In the genomic region with DNA sequence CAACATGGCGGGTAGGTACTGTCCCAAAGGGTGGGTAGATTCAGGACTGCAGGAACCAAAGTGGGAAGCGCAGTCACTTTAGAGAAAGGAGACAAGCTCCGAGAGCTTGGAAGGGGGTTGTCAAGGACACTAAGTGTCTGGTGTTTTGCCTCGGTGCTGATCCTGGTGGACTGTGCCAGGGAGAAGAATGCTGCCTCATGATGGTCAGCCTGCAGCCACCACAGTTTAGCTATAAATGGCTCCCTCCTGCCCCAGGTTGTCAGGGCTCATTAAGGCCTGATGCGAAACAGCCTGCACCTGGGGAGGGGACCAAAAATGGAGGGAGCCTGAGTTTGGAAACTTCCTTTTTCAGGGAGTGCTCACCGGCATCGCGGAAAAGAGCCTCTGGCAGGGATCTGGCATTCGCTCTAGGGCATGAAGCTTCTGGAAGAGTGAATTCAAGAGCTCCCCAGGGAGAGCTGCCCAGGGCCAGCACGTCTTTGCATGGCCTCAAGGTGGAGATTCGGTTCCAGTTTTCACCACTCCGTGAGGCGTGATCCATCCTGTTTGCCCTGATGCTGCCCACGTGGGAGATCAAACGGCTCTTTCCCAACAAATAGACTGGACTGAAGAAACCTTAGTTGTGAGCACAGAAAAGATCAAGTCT, we compare ENCODE assay signal across 14 cellular contexts.
DNase-seq lines count a peak whose midpoint lies in the region; ATAC-seq, FAIRE-seq and TF ChIP-seq lines count a peak whose summit lies in the region.
"Had no signal": no experiment of that assay in that cellular context is flagged by ENCODE, and none has a peak within 500 bp of the region (broad histone marks: within the 10 kb centered on the region; RNA-seq: fewer than 3 reads in every experiment).

No MANE protein-coding gene starts in this region.

- no peaks in the 10 kb centered on the region for H3K23me2 ChIP-seq in H1 (ENCODE audit: low read depth, low read length)

- no peak overlapping the region for H3K18ac ChIP-seq in H1 (ENCODE audit: extremely low read depth, low read length)

- H2BK120ac ChIP-seq in H1 (replicated peaks; ENCODE audit: low read depth, low read length) = no peak overlapping the region

- H4K8ac ChIP-seq in H1 (ENCODE audit: extremely low read depth, insufficient read depth, low read length) = 0 out of 2 replicates have a peak overlapping the region, but pooled peaks have one; percentile 68

- TF ChIP-seq EP300 in H1 (IDR thresholded peaks at IDR 0.05; ENCODE audit: borderline replicate concordance in 1 of 2, low read depth in 2 of 2, low read length in 2 of 2) = no peak

- H3K4me1 Mint-ChIP-seq in nephron progenitor cell = peaks cover 49% of the 10 kb centered on the region

- no peaks in the 10 kb centered on the region; the same call in 1 of the 2 replicates for H3K36me3 ChIP-seq in H7 (replicated peaks; ENCODE audit: control insufficient read depth, insufficient read depth, low read length)
- H3K36me3 ChIP-seq in H1 (ENCODE audit: control insufficient read depth in 2 of 4, insufficient read depth in 4 of 4, low read length in 3 of 4) = peaks cover 0 to 6% (median 3%) of the 10 kb centered on the region in 4 experiments; a peak in 5 of 8 replicates

- no peak overlapping the region for H4K91ac ChIP-seq in H1 (replicated peaks; ENCODE audit: insufficient read length, low read length)

- DNase-seq in H7 (peak; percentile 47), NCI-H446 (lab: John Stamatoyannopoulos, UW) (peak; percentile 57 to 73), H1 (ENCODE audit: low read depth in 1 of 2, low spot score in 2 of 2) (peak in 1 of 2 experiments; percentile 17), nephron progenitor cell (no peak), NCI-H1694 treated with DMSO at 0.1 percent for 48 hours (lab: John Stamatoyannopoulos, UW) (no peak), NCI-H2081 treated with DMSO at 0.1 percent for 48 hours (lab: John Stamatoyannopoulos, UW) (no peak)
- DNase-seq: amniotic stem cell; DMS153; kidney glomerular epithelial cell; NK-92 treated with Interleukin-12 subunit alpha and Interleukin-12 subunit beta, amount 100 ng/mL, for 24 hours; T-helper 17 cell had no signal

- H3K14ac ChIP-seq in H1 (ENCODE audit: insufficient read length) = no peak overlapping the region

- peak; percentile 50 to 61 for TF ChIP-seq RAD21 in H1 (IDR thresholded peaks at IDR 0.05 in 1 of 2, conservative IDR thresholded peaks at IDR 0.05 in 1 of 2; ENCODE audit: low read depth in 2 of 2, low read length in 2 of 2)

- no peak overlapping the region for H2BK15ac ChIP-seq in H1 (ENCODE audit: low read length)

- TF ChIP-seq CTCF in H1 (IDR thresholded peaks at IDR 0.05; ENCODE audit: control extremely low read depth in 1 of 3, insufficient read depth in 1 of 3, low read depth in 1 of 3, low read length in 3 of 3) (peak in 2 of 3 experiments; percentile 38 to 42; a peak in 3 of 4 replicates), nephron progenitor cell (IDR thresholded peaks at IDR 0.05) (no peak)

- no peaks in the 10 kb centered on the region for H3K27me3 ChIP-seq in H7 (ENCODE audit: control insufficient read depth, insufficient read depth, low read length)
- no peaks in the 10 kb centered on the region for H3K27me3 ChIP-seq in H1 (replicated peaks in 1 of 4; ENCODE audit: control insufficient read depth in 3 of 4, extremely low read depth in 1 of 4, insufficient read depth in 3 of 4, low read length in 3 of 4)

- H3K27me3 Mint-ChIP-seq in nephron progenitor cell (ENCODE audit: low read depth, poor library complexity) = peaks cover 3% of the 10 kb centered on the region
- H3K27me3 Mint-ChIP-seq: T-helper 17 cell had no signal

- no peaks in the 10 kb centered on the region for H3K9me3 ChIP-seq in H1 (ENCODE audit: insufficient read depth in 2 of 2, low read depth in 1 of 2, low read length in 1 of 2)

- whole genome bisulfite sequencing in H1 (ENCODE audit: extremely low coverage in 1 of 2, insufficient coverage in 1 of 2, insufficient read length in 1 of 2, insufficient replicate concordance in 2 of 2, low coverage in 1 of 2, low lambda C conversion rate in 2 of 2, missing lambda C conversion rate in 1 of 2), 2 experiments = 83% methylated on average over 15 of the region's 15 CpGs; no CpG with 5 or more reads in 1 of the 2 experiments

- peak overlapping the region; percentile 19 for H3K27ac Mint-ChIP-seq in nephron progenitor cell
- H3K27ac Mint-ChIP-seq: T-helper 17 cell had no signal

- H4K20me1 ChIP-seq in H1 (replicated peaks in 1 of 2; ENCODE audit: control insufficient read depth in 1 of 2, insufficient read depth in 2 of 2, low read length in 2 of 2) = peaks cover 7 to 12% of the 10 kb centered on the region in 2 experiments

- no peak overlapping the region for H3K56ac ChIP-seq in H1 (replicated peaks; ENCODE audit: insufficient read length, low read depth, low read length)

- H3K79me2 ChIP-seq in H1 (ENCODE audit: control insufficient read depth in 1 of 2, insufficient read depth in 2 of 2, low read length in 2 of 2) = peaks cover 6 to 94% of the 10 kb centered on the region in 2 experiments; a peak in 3 of 4 replicates

- no peak overlapping the region for H3K4me2 ChIP-seq in H1 (ENCODE audit: insufficient read depth in 1 of 2, low read depth in 2 of 2, low read length in 2 of 2)

- CTCF ChIA-PET in H1 (lab: Charles Lee; ENCODE audit: partially characterized antibody) = interaction anchor here (0.6 to 2.8 kb wide), 16 partner anchors 9 to 383 kb away, joined by 3 to 12 read pairs (median 4); no protein-coding TSS in a partner anchor

- no peak overlapping the region for H2AFZ ChIP-seq in H1 (ENCODE audit: low read length)
- H2AFZ ChIP-seq: parathyroid adenoma had no signal

- TF ChIP-seq POLR2A in H1 (IDR thresholded peaks at IDR 0.05; ENCODE audit: control extremely low read depth in 1 of 2, low read depth in 2 of 2, low read length in 2 of 2) = peak in 1 of 2 experiments; percentile 17; a peak in 1 of 3 replicates

- H3K4me3 Mint-ChIP-seq in nephron progenitor cell = no peak overlapping the region
- H3K4me3 Mint-ChIP-seq: T-helper 17 cell had no signal

- no peak overlapping the region for H2BK12ac ChIP-seq in H1 (ENCODE audit: low read depth, low read length)

- no peak overlapping the region for H3K9ac ChIP-seq in H1 (replicated peaks in 1 of 4; ENCODE audit: extremely low read depth in 1 of 4, low read depth in 3 of 4, low read length in 3 of 4)
- H3K9ac ChIP-seq: parathyroid adenoma had no signal

- no peak for FAIRE-seq in H1 (lab: Jason Lieb, UNC)

- no peak overlapping the region for H3K23ac ChIP-seq in H1 (ENCODE audit: insufficient read length)

- H3K4ac ChIP-seq in H1 (replicated peaks; ENCODE audit: insufficient read length, low read depth, low read length) = no peak overlapping the region

- no peak overlapping the region for H3K27ac ChIP-seq in H1 (ENCODE audit: low read depth, low read length)
- H3K27ac ChIP-seq: parathyroid adenoma had no signal

- no peak overlapping the region for H3K4me3 ChIP-seq in H7 (ENCODE audit: insufficient read depth, low read depth, low read length)
- no peak overlapping the region for H3K4me3 ChIP-seq in H1 (ENCODE audit: extremely low read depth in 1 of 4, insufficient read depth in 2 of 4, low read depth in 3 of 4, low read length in 4 of 4)

- H2AK5ac ChIP-seq in H1 (ENCODE audit: low read depth, low read length) = no peak overlapping the region; the same call in 1 of the 2 replicates

- H3K4me1 ChIP-seq in H1 (replicated peaks in 1 of 4; ENCODE audit: control insufficient read depth in 3 of 4, insufficient read depth in 4 of 4, low read length in 3 of 4) = peaks cover 0 to 14% (median 6%) of the 10 kb centered on the region in 4 experiments; a peak in 4 of 7 replicates
- H3K4me1 ChIP-seq: parathyroid adenoma had no signal

- H3K36me3 Mint-ChIP-seq in nephron progenitor cell (ENCODE audit: low read depth) = peaks cover 30% of the 10 kb centered on the region

- no peak overlapping the region for H2BK5ac ChIP-seq in H1 (ENCODE audit: low read depth, low read length)

- POLR2A ChIA-PET in H1 (lab: Charles Lee; ENCODE audit: partially characterized antibody) = interaction anchor here (1.6 kb wide), 1 partner anchor 112 kb away, joined by 3 read pairs; no protein-coding TSS in a partner anchor

- no peaks in the 10 kb centered on the region for H3K9me3 Mint-ChIP-seq in nephron progenitor cell

- no peak overlapping the region for H4K5ac ChIP-seq in H1 (ENCODE audit: insufficient read length, low read depth, low read length)

- no peak for ATAC-seq in HG03460 (IDR thresholded peaks at IDR 0.05; ENCODE audit: unreplicated experiment)
- ATAC-seq in GM19328 (IDR thresholded peaks at IDR 0.05; ENCODE audit: unreplicated experiment) = no peak
- ATAC-seq: T-helper 17 cell had no signal

- H3K79me1 ChIP-seq in H1 (ENCODE audit: low read depth, low read length) = peaks cover 15% of the 10 kb centered on the region; the same call in 1 of the 2 replicates

- peak overlapping the region; percentile 40; the same call in 1 of the 2 replicates for H2BK20ac ChIP-seq in H1 (ENCODE audit: low read length)

TF ChIP-seq in H1, 55 proteins besides CTCF, POLR2A, EP300 and RAD21:
- no peak for TF ChIP-seq HDAC2 (IDR thresholded peaks at IDR 0.05; ENCODE audit: borderline replicate concordance in 1 of 2, low read depth in 2 of 2, low read length in 2 of 2)
- TF ChIP-seq TCF12 (IDR thresholded peaks at IDR 0.05; ENCODE audit: low read depth, low read length) = no peak
- TF ChIP-seq YY1 (IDR thresholded peaks at IDR 0.05; ENCODE audit: low read depth, low read length) = no peak
- no peak for TF ChIP-seq EGR1 (IDR thresholded peaks at IDR 0.05; ENCODE audit: borderline replicate concordance, low read depth, low read length)
- TF ChIP-seq FOSL1 (IDR thresholded peaks at IDR 0.05; ENCODE audit: insufficient read depth, low read depth, low read length) = no peak
- TF ChIP-seq, protein P1, sequence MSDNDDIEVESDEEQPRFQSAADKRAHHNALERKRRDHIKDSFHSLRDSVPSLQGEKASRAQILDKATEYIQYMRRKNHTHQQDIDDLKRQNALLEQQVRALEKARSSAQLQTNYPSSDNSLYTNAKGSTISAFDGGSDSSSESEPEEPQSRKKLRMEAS (IDR thresholded peaks at IDR 0.05) = 0 out of 2 replicates have a peak, but pooled peaks have one; percentile 35

Comparison
In these comparisons a context has a peak if more than half of its experiments do, and no peak if none do; other contexts are left out.
1. DNase-seq: peak in H7 (single experiment) and NCI-H446 (2 of 2); none in nephron progenitor cell (single experiment), NCI-H1694 treated with DMSO at 0.1 percent for 48 hours (single experiment) and NCI-H2081 treated with DMSO at 0.1 percent for 48 hours (single experiment).